In the genomic region with DNA sequence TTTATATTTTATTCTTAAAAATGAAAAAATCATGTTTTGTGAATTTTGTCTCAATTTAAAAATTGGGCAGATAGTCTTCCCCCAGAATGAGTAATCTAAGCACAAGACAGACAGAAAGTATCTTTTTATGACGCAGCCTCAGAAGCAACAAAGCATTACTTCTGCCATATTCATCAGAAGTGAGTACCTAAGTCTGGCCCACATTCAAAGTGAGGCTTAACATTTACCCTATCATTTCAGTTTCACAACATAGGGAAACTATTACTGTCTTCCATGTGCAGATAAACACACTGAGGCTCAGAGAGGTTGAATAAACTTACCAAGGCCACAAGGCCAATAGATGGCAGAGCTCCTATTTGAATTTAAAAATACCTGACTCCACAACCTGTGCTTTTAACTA, we compare ENCODE assay signal across 9 cellular contexts. TPM values are rescaled to one million over a fixed set of nuclear protein-coding genes. Genes with fewer than 3 reads are reported as not detected.
DNase-seq lines count a peak whose midpoint lies in the region; ATAC-seq and TF ChIP-seq lines count a peak whose summit lies in the region.
"Had no signal": no experiment of that assay in that cellular context is flagged by ENCODE, and none has a peak within 500 bp of the region (broad histone marks: within the 10 kb centered on the region; RNA-seq: fewer than 3 reads in every experiment).

No MANE protein-coding gene starts in this region.

- no peak for TF ChIP-seq CTCF in nephron progenitor cell (IDR thresholded peaks at IDR 0.05)

- intact Hi-C loops in activated T-helper 1 cell treated with anti-CD3 and anti-CD28 coated beads, Interleukin-12 subunit alpha, Interleukin-12 subunit beta, Interleukin-2, Interleukin-4 antibody, amounts not matched to agents 30 ng/mL and 10 ng/mL and 1 ng/mL, durations not matched to agents 14 hours and 24 hours and 36 hours (cut with micrococcal nuclease) = loop anchor here (2.0 to 10.0 kb wide), 6 partner anchors 120 to 1678 kb away; partner anchors contain the start of genes APOO, CXorf58, EIF2S3 and SAT1
- intact Hi-C loops in sciatic nerve (cut with DNase I) = no loop called here

- peaks cover 33% of the 10 kb centered on the region for H3K4me1 Mint-ChIP-seq in activated naive CD4-positive, alpha-beta T cell treated with anti-CD3 and anti-CD28 coated beads, Interleukin-2, amount 50 U/mL, for 24 hours
- peaks cover 48% of the 10 kb centered on the region for H3K4me1 Mint-ChIP-seq in activated T-helper 1 cell treated with anti-CD3 and anti-CD28 coated beads, Interleukin-12 subunit alpha, Interleukin-12 subunit beta, Interleukin-2, Interleukin-4 antibody, amounts not matched to agents 30 ng/mL and 10 ng/mL and 1 ng/mL, durations not matched to agents 14 hours and 24 hours and 36 hours (ENCODE audit: low read depth)
- peaks cover 46% of the 10 kb centered on the region for H3K4me1 Mint-ChIP-seq in stimulated activated naive CD8-positive, alpha-beta T cell treated with anti-CD3 and anti-CD28 coated beads, Interleukin-15, Interleukin-2, amounts not matched to agents 100 ng/mL and 50 ng/mL, for 24 hours (ENCODE audit: low read depth)
- H3K4me1 Mint-ChIP-seq in nephron progenitor cell = peaks cover 45% of the 10 kb centered on the region

- H3K36me3 Mint-ChIP-seq in activated naive CD4-positive, alpha-beta T cell treated with anti-CD3 and anti-CD28 coated beads, Interleukin-2, amount 50 U/mL, for 24 hours = no peaks in the 10 kb centered on the region
- H3K36me3 Mint-ChIP-seq in activated T-helper 1 cell treated with anti-CD3 and anti-CD28 coated beads, Interleukin-12 subunit alpha, Interleukin-12 subunit beta, Interleukin-2, Interleukin-4 antibody, amounts not matched to agents 30 ng/mL and 10 ng/mL and 1 ng/mL, durations not matched to agents 14 hours and 24 hours and 36 hours (ENCODE audit: low read depth) = peaks cover under 1% of the 10 kb centered on the region
- H3K36me3 Mint-ChIP-seq in stimulated activated naive CD8-positive, alpha-beta T cell treated with anti-CD3 and anti-CD28 coated beads, Interleukin-15, Interleukin-2, amounts not matched to agents 100 ng/mL and 50 ng/mL, for 24 hours (ENCODE audit: low read depth) = peaks cover under 1% of the 10 kb centered on the region
- no peaks in the 10 kb centered on the region for H3K36me3 Mint-ChIP-seq in nephron progenitor cell (ENCODE audit: low read depth)

- peak; percentile 35 for ATAC-seq in HG02678 (IDR thresholded peaks at IDR 0.05; ENCODE audit: unreplicated experiment)
- no peak for ATAC-seq in HG02852 (IDR thresholded peaks at IDR 0.05; ENCODE audit: unreplicated experiment)
- no peak for ATAC-seq in sciatic nerve

- H3K9me3 Mint-ChIP-seq in activated naive CD4-positive, alpha-beta T cell treated with anti-CD3 and anti-CD28 coated beads, Interleukin-2, amount 50 U/mL, for 24 hours = no peaks in the 10 kb centered on the region
- no peaks in the 10 kb centered on the region for H3K9me3 Mint-ChIP-seq in activated T-helper 1 cell treated with anti-CD3 and anti-CD28 coated beads, Interleukin-12 subunit alpha, Interleukin-12 subunit beta, Interleukin-2, Interleukin-4 antibody, amounts not matched to agents 30 ng/mL and 10 ng/mL and 1 ng/mL, durations not matched to agents 14 hours and 24 hours and 36 hours
- no peaks in the 10 kb centered on the region for H3K9me3 Mint-ChIP-seq in stimulated activated naive CD8-positive, alpha-beta T cell treated with anti-CD3 and anti-CD28 coated beads, Interleukin-15, Interleukin-2, amounts not matched to agents 100 ng/mL and 50 ng/mL, for 24 hours
- H3K9me3 Mint-ChIP-seq in nephron progenitor cell = no peaks in the 10 kb centered on the region

- peak overlapping the region; percentile 66 for H3K4me3 Mint-ChIP-seq in activated naive CD4-positive, alpha-beta T cell treated with anti-CD3 and anti-CD28 coated beads, Interleukin-2, amount 50 U/mL, for 24 hours
- peak overlapping the region; percentile 19 for H3K4me3 Mint-ChIP-seq in activated T-helper 1 cell treated with anti-CD3 and anti-CD28 coated beads, Interleukin-12 subunit alpha, Interleukin-12 subunit beta, Interleukin-2, Interleukin-4 antibody, amounts not matched to agents 30 ng/mL and 10 ng/mL and 1 ng/mL, durations not matched to agents 14 hours and 24 hours and 36 hours
- H3K4me3 Mint-ChIP-seq in stimulated activated naive CD8-positive, alpha-beta T cell treated with anti-CD3 and anti-CD28 coated beads, Interleukin-15, Interleukin-2, amounts not matched to agents 100 ng/mL and 50 ng/mL, for 24 hours = peak overlapping the region; percentile 35
- H3K4me3 Mint-ChIP-seq in nephron progenitor cell = no peak overlapping the region

- no peak for DNase-seq in activated naive CD4-positive, alpha-beta T cell (lab: John Stamatoyannopoulos, UW)
- DNase-seq in activated T-helper 1 cell treated with anti-CD3 and anti-CD28 coated beads, Interleukin-12 subunit alpha, Interleukin-12 subunit beta, Interleukin-2, Interleukin-4 antibody, amounts not matched to agents 30 ng/mL and 10 ng/mL and 1 ng/mL, durations not matched to agents 14 hours and 24 hours and 36 hours (ENCODE audit: low spot score) = no peak
- no peak for DNase-seq in nephron progenitor cell
- DNase-seq in sciatic nerve (ENCODE audit: low spot score) = no peak
- DNase-seq: NCI-H1417 treated with DMSO at 0.1 percent for 48 hours had no signal

- peak overlapping the region; percentile 98 for H3K27ac Mint-ChIP-seq in activated naive CD4-positive, alpha-beta T cell treated with anti-CD3 and anti-CD28 coated beads, Interleukin-2, amount 50 U/mL, for 24 hours
- H3K27ac Mint-ChIP-seq in activated T-helper 1 cell treated with anti-CD3 and anti-CD28 coated beads, Interleukin-12 subunit alpha, Interleukin-12 subunit beta, Interleukin-2, Interleukin-4 antibody, amounts not matched to agents 30 ng/mL and 10 ng/mL and 1 ng/mL, durations not matched to agents 14 hours and 24 hours and 36 hours = peak overlapping the region; percentile 90
- H3K27ac Mint-ChIP-seq in stimulated activated naive CD8-positive, alpha-beta T cell treated with anti-CD3 and anti-CD28 coated beads, Interleukin-15, Interleukin-2, amounts not matched to agents 100 ng/mL and 50 ng/mL, for 24 hours = peak overlapping the region; percentile 98
- H3K27ac Mint-ChIP-seq in nephron progenitor cell = no peak overlapping the region

- no peaks in the 10 kb centered on the region for H3K27me3 Mint-ChIP-seq in activated naive CD4-positive, alpha-beta T cell treated with anti-CD3 and anti-CD28 coated beads, Interleukin-2, amount 50 U/mL, for 24 hours
- H3K27me3 Mint-ChIP-seq in activated T-helper 1 cell treated with anti-CD3 and anti-CD28 coated beads, Interleukin-12 subunit alpha, Interleukin-12 subunit beta, Interleukin-2, Interleukin-4 antibody, amounts not matched to agents 30 ng/mL and 10 ng/mL and 1 ng/mL, durations not matched to agents 14 hours and 24 hours and 36 hours (ENCODE audit: insufficient read depth) = no peaks in the 10 kb centered on the region
- H3K27me3 Mint-ChIP-seq in stimulated activated naive CD8-positive, alpha-beta T cell treated with anti-CD3 and anti-CD28 coated beads, Interleukin-15, Interleukin-2, amounts not matched to agents 100 ng/mL and 50 ng/mL, for 24 hours = no peaks in the 10 kb centered on the region
- peaks cover 3% of the 10 kb centered on the region for H3K27me3 Mint-ChIP-seq in nephron progenitor cell (ENCODE audit: low read depth, poor library complexity)

RNA-seq across cellular contexts. Expression of gene PRDX4, which starts 4.4 kb away (rescaled TPM):
- total RNA-seq in activated T-helper 1 cell treated with anti-CD3 and anti-CD28 coated beads, Interleukin-12 subunit alpha, Interleukin-12 subunit beta, Interleukin-2, Interleukin-4 antibody, amounts not matched to agents 30 ng/mL and 10 ng/mL and 1 ng/mL, durations not matched to agents 14 hours and 24 hours and 36 hours = 75.5 and 83.2 TPM in 2 replicates
- total RNA-seq in sciatic nerve = 53.8 TPM
